ENCODE assay signal across 24 cellular contexts in the genomic region with DNA sequence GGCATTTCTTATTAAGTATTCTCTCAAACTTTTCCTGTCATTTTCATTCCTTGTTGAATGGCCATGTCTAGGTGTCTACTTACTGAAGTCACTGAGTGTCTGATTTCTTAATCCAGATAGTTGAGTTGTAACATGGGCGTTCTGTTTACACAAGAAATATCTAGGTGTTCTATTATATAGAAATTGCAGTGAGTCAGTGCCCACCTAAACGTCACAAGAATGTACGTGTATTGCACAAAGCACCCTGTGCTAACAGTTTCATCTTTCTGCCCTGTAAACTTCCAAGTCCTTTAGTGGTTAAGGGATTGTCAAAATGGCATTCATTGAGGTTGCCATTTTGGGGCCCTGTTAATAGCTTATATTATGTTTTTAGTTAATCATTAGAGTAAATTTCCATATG.
"Had no signal": no experiment of that assay in that cellular context is flagged by ENCODE, and none has a peak within 500 bp of the region (broad histone marks: within the 10 kb centered on the region; RNA-seq: fewer than 3 reads in every experiment).

No MANE protein-coding gene starts in this region.

- H3K4me1 Mint-ChIP-seq: activated CD4-positive, alpha-beta T cell treated with anti-CD3 and anti-CD28 coated beads, Interleukin-2, amount 10 ng/mL, durations not matched to agents 24 days and 14 days; immature natural killer cell; naive thymus-derived CD4-positive, alpha-beta T cell; T-cell had no signal

- ATAC-seq: activated CD8-positive, alpha-beta T cell treated with anti-CD3 and anti-CD28 coated beads for 36 hours; activated naive CD8-positive, alpha-beta T cell treated with anti-CD3 and anti-CD28 coated beads, Interleukin-2, amount 50 U/mL, for 24 hours; effector memory CD8-positive, alpha-beta T cell; gastrocnemius medialis; heart right ventricle; naive thymus-derived CD4-positive, alpha-beta T cell; T-cell had no signal

- H3K36me3 ChIP-seq: gastrocnemius medialis, neural progenitor cell, transverse colon had no signal

- H3K9me3 ChIP-seq: gastrocnemius medialis, heart right ventricle, right atrium auricular region, transverse colon had no signal

- H3K4me3 Mint-ChIP-seq: activated CD4-positive, alpha-beta T cell treated with anti-CD3 and anti-CD28 coated beads, Interleukin-2, amount 10 ng/mL, durations not matched to agents 24 days and 14 days; activated CD8-positive, alpha-beta T cell treated with anti-CD3 and anti-CD28 coated beads for 36 hours; activated naive CD4-positive, alpha-beta T cell treated with anti-CD3 and anti-CD28 coated beads for 36 hours; activated naive CD8-positive, alpha-beta T cell treated with anti-CD3 and anti-CD28 coated beads, Interleukin-2, amount 50 U/mL, for 24 hours; activated T-cell treated with anti-CD3 and anti-CD28 coated beads, Interleukin-2, amount 50 U/mL, for 24 hours; effector memory CD8-positive, alpha-beta T cell; immature natural killer cell; naive thymus-derived CD4-positive, alpha-beta T cell; neural progenitor cell; T-cell had no signal

- H3K27ac ChIP-seq: gastrocnemius medialis, heart right ventricle, neural progenitor cell, right atrium auricular region, transverse colon had no signal

- H3K27me3 ChIP-seq: gastrocnemius medialis, heart right ventricle, neural progenitor cell, right atrium auricular region, transverse colon had no signal

- DNase-seq: activated CD4-positive, alpha-beta T cell treated with anti-CD3 and anti-CD28 coated beads, Interleukin-2, amount 10 ng/mL, durations not matched to agents 24 days and 14 days; activated CD4-positive, CD25-positive, alpha-beta regulatory T cell; activated CD8-positive, alpha-beta T cell treated with anti-CD3 and anti-CD28 coated beads for 36 hours; activated naive CD4-positive, alpha-beta T cell treated with anti-CD3 and anti-CD28 coated beads for 36 hours; activated naive CD8-positive, alpha-beta T cell treated with anti-CD3 and anti-CD28 coated beads, Interleukin-2, amount 50 U/mL, for 24 hours; activated T-cell treated with anti-CD3 and anti-CD28 coated beads, Interleukin-2, amount 50 U/mL, for 24 hours; aorta; effector memory CD8-positive, alpha-beta T cell; gastrocnemius medialis; heart right ventricle; immature natural killer cell; mesendoderm; naive thymus-derived CD4-positive, alpha-beta T cell; stimulated activated CD4-positive, alpha-beta T cell treated with anti-CD3 and anti-CD28 coated beads, Interleukin-12 subunit alpha, Interleukin-12 subunit beta, amount 100 ng/mL, for 4 hours; stimulated activated CD4-positive, alpha-beta T cell treated with anti-CD3 and anti-CD28 coated beads, Interleukin-1b, Interleukin-23, amount 100 ng/mL, for 48 hours; stimulated activated CD8-positive, alpha-beta memory T cell treated with anti-CD3 and anti-CD28 coated beads, Interleukin-4, amount 100 ng/mL, for 48 hours; stimulated activated naive CD4-positive, alpha-beta T cell; substantia nigra; T-cell; transverse colon had no signal

- H3K9me3 Mint-ChIP-seq: activated CD4-positive, alpha-beta T cell treated with anti-CD3 and anti-CD28 coated beads, Interleukin-2, amount 10 ng/mL, durations not matched to agents 24 days and 14 days; activated CD8-positive, alpha-beta T cell treated with anti-CD3 and anti-CD28 coated beads for 36 hours; activated naive CD4-positive, alpha-beta T cell treated with anti-CD3 and anti-CD28 coated beads for 36 hours; activated naive CD8-positive, alpha-beta T cell treated with anti-CD3 and anti-CD28 coated beads, Interleukin-2, amount 50 U/mL, for 24 hours; activated T-cell treated with anti-CD3 and anti-CD28 coated beads, Interleukin-2, amount 50 U/mL, for 24 hours; activated T-helper 2 cell treated with anti-CD3 and anti-CD28 coated beads, Interferon-gamma antibody, Interleukin-2, Interleukin-4, amounts not matched to agents 10 μg/mL and 5 μg/mL and 100 μg/mL, durations not matched to agents 14 hours and 24 hours and 36 hours; effector memory CD8-positive, alpha-beta T cell; immature natural killer cell; naive thymus-derived CD4-positive, alpha-beta T cell; T-cell had no signal

- H3K27ac Mint-ChIP-seq: activated CD4-positive, alpha-beta T cell treated with anti-CD3 and anti-CD28 coated beads, Interleukin-2, amount 10 ng/mL, durations not matched to agents 24 days and 14 days; activated CD8-positive, alpha-beta T cell treated with anti-CD3 and anti-CD28 coated beads for 36 hours; activated naive CD4-positive, alpha-beta T cell treated with anti-CD3 and anti-CD28 coated beads for 36 hours; activated naive CD8-positive, alpha-beta T cell treated with anti-CD3 and anti-CD28 coated beads, Interleukin-2, amount 50 U/mL, for 24 hours; activated T-cell treated with anti-CD3 and anti-CD28 coated beads, Interleukin-2, amount 50 U/mL, for 24 hours; activated T-helper 2 cell treated with anti-CD3 and anti-CD28 coated beads, Interferon-gamma antibody, Interleukin-2, Interleukin-4, amounts not matched to agents 10 μg/mL and 5 μg/mL and 100 μg/mL, durations not matched to agents 14 hours and 24 hours and 36 hours; effector memory CD8-positive, alpha-beta T cell; immature natural killer cell; neural progenitor cell; T-cell had no signal

- H3K36me3 Mint-ChIP-seq: immature natural killer cell, neural progenitor cell, T-cell had no signal

- H3K4me1 ChIP-seq: neural progenitor cell, transverse colon had no signal

- H3K4me3 ChIP-seq: gastrocnemius medialis, heart right ventricle, neural progenitor cell, right atrium auricular region, transverse colon had no signal

- H3K27me3 Mint-ChIP-seq: activated CD4-positive, alpha-beta T cell treated with anti-CD3 and anti-CD28 coated beads, Interleukin-2, amount 10 ng/mL, durations not matched to agents 24 days and 14 days; activated CD8-positive, alpha-beta T cell treated with anti-CD3 and anti-CD28 coated beads for 36 hours; activated naive CD8-positive, alpha-beta T cell treated with anti-CD3 and anti-CD28 coated beads, Interleukin-2, amount 50 U/mL, for 24 hours; activated T-cell treated with anti-CD3 and anti-CD28 coated beads, Interleukin-2, amount 50 U/mL, for 24 hours; naive thymus-derived CD4-positive, alpha-beta T cell; progenitor cell of endocrine pancreas had no signal
